In the genomic region with DNA sequence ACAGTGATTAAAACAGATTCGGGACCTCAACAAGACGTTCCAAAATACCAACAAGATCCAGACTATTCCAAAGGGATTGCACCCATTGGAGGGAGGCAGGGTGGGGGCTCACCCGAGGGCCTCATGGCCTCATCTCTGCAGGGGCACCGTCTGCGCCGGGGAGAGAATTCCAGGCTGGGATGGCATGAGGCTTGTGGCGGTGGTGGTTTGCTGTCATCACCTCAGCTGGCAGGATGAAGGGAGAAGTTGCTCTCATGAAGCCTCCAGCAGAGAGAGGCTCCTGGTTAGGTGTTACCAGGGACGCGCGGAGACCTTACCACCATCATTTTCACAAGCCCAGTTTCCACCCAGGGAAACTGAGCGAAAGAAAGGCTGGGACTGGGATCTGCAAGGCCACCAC, we compare ENCODE assay signal across 21 cellular contexts. TPM values are rescaled to one million over a fixed set of nuclear protein-coding genes. Genes with fewer than 3 reads are reported as not detected.
DNase-seq lines count a peak whose midpoint lies in the region; ATAC-seq and TF ChIP-seq lines count a peak whose summit lies in the region.
"Had no signal": no experiment of that assay in that cellular context is flagged by ENCODE, and none has a peak within 500 bp of the region (broad histone marks: within the 10 kb centered on the region; RNA-seq: fewer than 3 reads in every experiment).

No MANE protein-coding gene starts in this region.

- H3K27ac ChIP-seq in right atrium auricular region, result no peak overlapping the region
- H3K27ac ChIP-seq in upper lobe of right lung, result no peak overlapping the region
- H3K27ac ChIP-seq in osteoblast (ENCODE audit: low read depth, low read length), result no peak overlapping the region
- H3K27ac ChIP-seq: 22Rv1; A549; BLaER1 treated with 17β-estradiol and CSF1 and Interleukin-3, amounts not matched to agents 10 nM and 100 nM; C4-2B had no signal

- peak; percentile 42 for ATAC-seq in Right ventricle myocardium inferior
- ATAC-seq in left cardiac atrium, result peak; percentile 8 to 44
- no peak for ATAC-seq in upper lobe of right lung
- ATAC-seq in HG03521 (IDR thresholded peaks at IDR 0.05; ENCODE audit: unreplicated experiment), result no peak
- ATAC-seq: A549; CD8-positive, alpha-beta T cell had no signal

- no peak for TF ChIP-seq CTCF in right atrium auricular region (IDR thresholded peaks at IDR 0.05)
- no peak for TF ChIP-seq CTCF in upper lobe of right lung (IDR thresholded peaks at IDR 0.05)
- no peak for TF ChIP-seq CTCF in osteoblast (IDR thresholded peaks at IDR 0.05; ENCODE audit: extremely low read depth, low read depth, low read length)

- H3K27me3 ChIP-seq in right atrium auricular region (no peaks in the 10 kb centered on the region), upper lobe of right lung (peaks cover 14% of the 10 kb centered on the region), osteoblast (ENCODE audit: insufficient read depth, low read length) (peaks cover 22% of the 10 kb centered on the region)
- H3K27me3 ChIP-seq: BLaER1 treated with 17β-estradiol and CSF1 and Interleukin-3, amounts not matched to agents 10 nM and 100 nM had no signal

- no peak overlapping the region for H3K4me3 ChIP-seq in right atrium auricular region
- no peak overlapping the region for H3K4me3 ChIP-seq in upper lobe of right lung
- no peak overlapping the region for H3K4me3 ChIP-seq in osteoblast (ENCODE audit: insufficient read depth, low read length)
- H3K4me3 ChIP-seq: A549; BLaER1 treated with 17β-estradiol and CSF1 and Interleukin-3, amounts not matched to agents 10 nM and 100 nM had no signal

- no peak overlapping the region for H2AFZ ChIP-seq in osteoblast (ENCODE audit: low read length)

- no peaks in the 10 kb centered on the region for H3K36me3 ChIP-seq in right atrium auricular region
- no peaks in the 10 kb centered on the region for H3K36me3 ChIP-seq in upper lobe of right lung
- H3K36me3 ChIP-seq in osteoblast (ENCODE audit: insufficient read depth, low read length), result no peaks in the 10 kb centered on the region
- H3K36me3 ChIP-seq: BLaER1 treated with 17β-estradiol and CSF1 and Interleukin-3, amounts not matched to agents 10 nM and 100 nM had no signal

- intact Hi-C loops in Right ventricle myocardium inferior (cut with DNase I), result no loop called here
- intact Hi-C loops in left cardiac atrium (cut with DNase I), result no loop called here
- intact Hi-C loops in cardiac septum (cut with DNase I), result no loop called here
- intact Hi-C loops in upper lobe of right lung (cut with DNase I), result no loop called here

- H3K4me1 ChIP-seq in right atrium auricular region, result no peaks in the 10 kb centered on the region
- H3K4me1 ChIP-seq in upper lobe of right lung, result no peaks in the 10 kb centered on the region
- H3K4me1 ChIP-seq in osteoblast (ENCODE audit: insufficient read depth, low read length), result no peaks in the 10 kb centered on the region
- H3K4me1 ChIP-seq: A549; BLaER1 treated with 17β-estradiol and CSF1 and Interleukin-3, amounts not matched to agents 10 nM and 100 nM; Caco-2 had no signal

- H3K4me2 ChIP-seq in osteoblast (ENCODE audit: insufficient read depth, low read length), result no peak overlapping the region
- H3K4me2 ChIP-seq: A549; BLaER1 treated with 17β-estradiol and CSF1 and Interleukin-3, amounts not matched to agents 10 nM and 100 nM had no signal

- no peaks in the 10 kb centered on the region for H3K79me2 ChIP-seq in osteoblast (ENCODE audit: insufficient read depth, low read length)

- DNase-seq in Right ventricle myocardium inferior (ENCODE audit: missing footprints), result no peak
- DNase-seq in right atrium auricular region (ENCODE audit: low spot score), result no peak
- no peak for DNase-seq in left cardiac atrium
- DNase-seq in cardiac septum (ENCODE audit: low spot score), result no peak
- DNase-seq in mesenteric fat pad (ENCODE audit: low spot score), result peak; percentile 71
- DNase-seq in upper lobe of right lung, result peak; percentile 28
- no peak for DNase-seq in osteoblast (ENCODE audit: insufficient read length, low spot score, missing footprints)
- DNase-seq: AML-193; Caco-2; Calu3; CD4-positive, alpha-beta T cell; CD8-positive, alpha-beta T cell; DMS79 treated with DMSO at 0.1 percent for 48 hours; GF-D8 had no signal

- no peaks in the 10 kb centered on the region for H3K9me3 ChIP-seq in right atrium auricular region
- no peaks in the 10 kb centered on the region for H3K9me3 ChIP-seq in upper lobe of right lung
- no peaks in the 10 kb centered on the region for H3K9me3 ChIP-seq in osteoblast (ENCODE audit: low read depth, low read length)
- H3K9me3 ChIP-seq: A549; BLaER1 treated with 17β-estradiol and CSF1 and Interleukin-3, amounts not matched to agents 10 nM and 100 nM; Caco-2 had no signal

- H4K20me1 ChIP-seq in osteoblast (ENCODE audit: insufficient read depth, low read length), result no peaks in the 10 kb centered on the region
- H4K20me1 ChIP-seq: BLaER1 treated with 17β-estradiol and CSF1 and Interleukin-3, amounts not matched to agents 10 nM and 100 nM had no signal

RNA-seq across cellular contexts. Expression of a gene that starts 6.7 kb away (rescaled TPM):
- total RNA-seq in Right ventricle myocardium inferior (24.1 TPM), right atrium auricular region (10 to 100 TPM; 17.3 to 28.9 TPM), left cardiac atrium (10 to 100 TPM; 14.3 to 25.8 TPM), cardiac septum (14.9 TPM), mesenteric fat pad (66.3 TPM), upper lobe of right lung (47.0 TPM), osteoblast (4.7 and 11.9 TPM in 2 replicates)
- total RNA-seq: A172; B cell; Caco-2; Calu3; CD4-positive, alpha-beta T cell; CD8-positive, alpha-beta T cell had no signal

Comparison
In these comparisons a context has a peak if more than half of its experiments do, and no peak if none do; other contexts are left out.
1. ATAC-seq: peak in Right ventricle myocardium inferior (single experiment) and left cardiac atrium (2 of 2); none in upper lobe of right lung (single experiment) and HG03521 (single experiment).
2. DNase-seq: peak in mesenteric fat pad (single experiment) and upper lobe of right lung (single experiment); none in Right ventricle myocardium inferior (single experiment), right atrium auricular region (single experiment), left cardiac atrium (single experiment), cardiac septum (single experiment) and osteoblast (single experiment).